Comparison of ENCODE assay signal across 19 cellular contexts in genomic region chr21:44295163-44295601, GRCh38. TPM values are rescaled to one million over a fixed set of nuclear protein-coding genes. Genes with fewer than 3 reads are reported as not detected.
DNase-seq lines count a peak whose midpoint lies in the region; ATAC-seq and TF ChIP-seq lines count a peak whose summit lies in the region.
"Had no signal": no experiment of that assay in that cellular context is flagged by ENCODE, and none has a peak within 500 bp of the region (broad histone marks: within the 10 kb centered on the region; RNA-seq: fewer than 3 reads in every experiment).

No MANE protein-coding gene starts in this region.

- H3K36me3 ChIP-seq in mammary epithelial cell (ENCODE audit: insufficient read depth, low read length) (no peaks in the 10 kb centered on the region), endodermal cell (ENCODE audit: control insufficient read depth, insufficient read depth, low read length) (no peaks in the 10 kb centered on the region), WERI-Rb-1 (no peaks in the 10 kb centered on the region)
- H3K36me3 ChIP-seq: adrenal gland, uterus had no signal

- H3K4me2 ChIP-seq in mammary epithelial cell (ENCODE audit: insufficient read depth, low read depth, low read length): no peak overlapping the region

- H3K27me3 Mint-ChIP-seq in MCF 10A (ENCODE audit: insufficient read depth, unreplicated experiment): no peaks in the 10 kb centered on the region
- H3K27me3 Mint-ChIP-seq in endodermal cell (ENCODE audit: insufficient read depth): peaks cover 2% of the 10 kb centered on the region
- H3K27me3 Mint-ChIP-seq: stimulated activated naive CD8-positive, alpha-beta T cell treated with anti-CD3 and anti-CD28 coated beads, Interleukin-15, amount 100 ng/mL, for 72 hours had no signal

- no peak overlapping the region for H3K4me3 Mint-ChIP-seq in MCF 10A (ENCODE audit: unreplicated experiment)
- H3K4me3 Mint-ChIP-seq in endodermal cell: no peak overlapping the region
- no peak overlapping the region for H3K4me3 Mint-ChIP-seq in stimulated activated effector memory CD8-positive, alpha-beta T cell treated with anti-CD3 and anti-CD28 coated beads, Interleukin-12 subunit alpha, Interleukin-12 subunit beta, amount 100 ng/mL, for 72 hours
- H3K4me3 Mint-ChIP-seq: central memory CD8-positive, alpha-beta T cell; immature natural killer cell; mesothelial cell of epicardium; stimulated activated naive CD8-positive, alpha-beta T cell treated with anti-CD3 and anti-CD28 coated beads, Interleukin-15, amount 100 ng/mL, for 72 hours had no signal

- H3K36me3 Mint-ChIP-seq in MCF 10A (ENCODE audit: insufficient read depth, unreplicated experiment) (no peaks in the 10 kb centered on the region), endodermal cell (ENCODE audit: low read depth) (no peaks in the 10 kb centered on the region)
- peaks cover 6% of the 10 kb centered on the region for H3K36me3 Mint-ChIP-seq in stimulated activated effector memory CD8-positive, alpha-beta T cell treated with anti-CD3 and anti-CD28 coated beads, Interleukin-12 subunit alpha, Interleukin-12 subunit beta, amount 100 ng/mL, for 72 hours
- H3K36me3 Mint-ChIP-seq: immature natural killer cell, mesothelial cell of epicardium had no signal

- H3K27ac Mint-ChIP-seq in MCF 10A (ENCODE audit: low read depth, unreplicated experiment) (no peak overlapping the region), endodermal cell (peak overlapping the region; percentile 30)
- H3K27ac Mint-ChIP-seq in stimulated activated effector memory CD8-positive, alpha-beta T cell treated with anti-CD3 and anti-CD28 coated beads, Interleukin-12 subunit alpha, Interleukin-12 subunit beta, amount 100 ng/mL, for 72 hours: peak overlapping the region; percentile 23
- H3K27ac Mint-ChIP-seq: immature natural killer cell; mesothelial cell of epicardium; stimulated activated naive CD8-positive, alpha-beta T cell treated with anti-CD3 and anti-CD28 coated beads, Interleukin-15, amount 100 ng/mL, for 72 hours had no signal

- H3K27ac ChIP-seq in mammary epithelial cell (ENCODE audit: insufficient read depth, low read depth, low read length): no peak overlapping the region
- H3K27ac ChIP-seq in endodermal cell (ENCODE audit: low read depth, low read length): no peak overlapping the region
- no peak overlapping the region for H3K27ac ChIP-seq in WERI-Rb-1
- H3K27ac ChIP-seq: adrenal gland, uterus had no signal

- H3K4me3 ChIP-seq in mammary epithelial cell (replicated peaks in 1 of 3; ENCODE audit: insufficient read depth in 1 of 3, low read depth in 2 of 3, low read length in 3 of 3) (no peak overlapping the region), endodermal cell (ENCODE audit: low read length) (no peak overlapping the region), WERI-Rb-1 (ENCODE audit: low read depth, low read length) (no peak overlapping the region)
- H3K4me3 ChIP-seq: adrenal gland, uterus had no signal

- POLR2A ChIA-PET in MCF 10A (lab: Yijun Ruan, JAX): no interaction called here

- ATAC-seq in stimulated activated effector memory CD8-positive, alpha-beta T cell treated with anti-CD3 and anti-CD28 coated beads, Interleukin-12 subunit alpha, Interleukin-12 subunit beta, amount 100 ng/mL, for 72 hours: no peak
- no peak for ATAC-seq in HG03432 (IDR thresholded peaks at IDR 0.05; ENCODE audit: unreplicated experiment)
- ATAC-seq: Panc1; stimulated activated naive CD8-positive, alpha-beta T cell treated with anti-CD3 and anti-CD28 coated beads, Interleukin-15, amount 100 ng/mL, for 72 hours had no signal

- H4K20me1 ChIP-seq in mammary epithelial cell (ENCODE audit: insufficient read depth, low read length): no peaks in the 10 kb centered on the region

- H3K4me1 Mint-ChIP-seq in MCF 10A (ENCODE audit: insufficient read depth, unreplicated experiment): no peaks in the 10 kb centered on the region
- H3K4me1 Mint-ChIP-seq in endodermal cell: peaks cover 3% of the 10 kb centered on the region
- peaks cover 27% of the 10 kb centered on the region for H3K4me1 Mint-ChIP-seq in stimulated activated effector memory CD8-positive, alpha-beta T cell treated with anti-CD3 and anti-CD28 coated beads, Interleukin-12 subunit alpha, Interleukin-12 subunit beta, amount 100 ng/mL, for 72 hours

- peaks cover 4% of the 10 kb centered on the region for H3K79me2 ChIP-seq in mammary epithelial cell (ENCODE audit: insufficient read depth, low read length)

- H2AFZ ChIP-seq in mammary epithelial cell (ENCODE audit: low read depth, low read length): no peak overlapping the region

- WGBS in mammary epithelial cell (ENCODE audit: low coverage, missing lambda C conversion rate): 70% methylated on average over 6 of the region's 15 CpGs
- WGBS in endodermal cell (ENCODE audit: insufficient coverage in 1 of 2, insufficient read length in 1 of 2), 2 experiments: 92 to 96% methylated on average over 13 to 15 of the region's 15 CpGs

- H3K9ac ChIP-seq in mammary epithelial cell (ENCODE audit: insufficient read depth, low read length) (no peak overlapping the region), endodermal cell (ENCODE audit: extremely low read depth, low read length, poor library complexity, severe bottlenecking) (no peak overlapping the region)

- CTCF ChIA-PET in MCF 10A (lab: Yijun Ruan, JAX): no interaction called here
- CTCF ChIA-PET in mammary epithelial cell (lab: Charles Lee; ENCODE audit: low non-redundant PET): no interaction called here

- H3K9me3 Mint-ChIP-seq in MCF 10A (ENCODE audit: unreplicated experiment): no peaks in the 10 kb centered on the region
- H3K9me3 Mint-ChIP-seq in endodermal cell: no peaks in the 10 kb centered on the region
- H3K9me3 Mint-ChIP-seq in stimulated activated effector memory CD8-positive, alpha-beta T cell treated with anti-CD3 and anti-CD28 coated beads, Interleukin-12 subunit alpha, Interleukin-12 subunit beta, amount 100 ng/mL, for 72 hours: no peaks in the 10 kb centered on the region
- H3K9me3 Mint-ChIP-seq: central memory CD8-positive, alpha-beta T cell; mesothelial cell of epicardium; stimulated activated naive CD8-positive, alpha-beta T cell treated with anti-CD3 and anti-CD28 coated beads, Interleukin-15, amount 100 ng/mL, for 72 hours had no signal

- in situ Hi-C loops in mammary epithelial cell (cut with MboI; ENCODE audit: low sequenced_read_pairs in 2 of 2): no loop called here

- intact Hi-C loops in MCF 10A (cut with micrococcal nuclease) (no loop called here), mammary epithelial cell (cut with micrococcal nuclease) (no loop called here)

- H3K27me3 ChIP-seq in mammary epithelial cell (ENCODE audit: insufficient read depth, low read length) (no peaks in the 10 kb centered on the region), endodermal cell (ENCODE audit: control insufficient read depth, insufficient read depth, low read length, poor library complexity, severe bottlenecking) (no peaks in the 10 kb centered on the region), WERI-Rb-1 (ENCODE audit: insufficient read depth, low read depth, severe bottlenecking) (no peaks in the 10 kb centered on the region)
- H3K27me3 ChIP-seq: adrenal gland, uterus had no signal

- TF ChIP-seq CTCF in MCF 10A (IDR thresholded peaks at IDR 0.05; ENCODE audit: unreplicated experiment): no peak
- no peak for TF ChIP-seq CTCF in mammary epithelial cell (conservative IDR thresholded peaks at IDR 0.05 in 1 of 2, IDR thresholded peaks at IDR 0.05 in 1 of 2; ENCODE audit: extremely low read depth in 1 of 2, insufficient read depth in 1 of 2, low read depth in 1 of 2, low read length in 2 of 2)
- TF ChIP-seq CTCF in endodermal cell (conservative IDR thresholded peaks at IDR 0.05): no peak
- TF ChIP-seq CTCF in WERI-Rb-1 (IDR thresholded peaks at IDR 0.05; ENCODE audit: low read depth, low read length): no peak

- BruUV-seq in MCF 10A (replicated peaks; lab: Mats Ljungman, UMichigan) (no TSS peak), mammary epithelial cell (replicated peaks; lab: Mats Ljungman, UMichigan) (no TSS peak)

- peak; percentile 8 for DNase-seq in MCF 10A (ENCODE audit: unreplicated experiment)
- no peak for DNase-seq in mammary epithelial cell
- peak; percentile 59 for DNase-seq in NCI-H345 (lab: John Stamatoyannopoulos, UW)
- DNase-seq in endodermal cell: no peak
- no peak for DNase-seq in stimulated activated effector memory CD8-positive, alpha-beta T cell treated with anti-CD3 and anti-CD28 coated beads, Interleukin-12 subunit alpha, Interleukin-12 subunit beta, amount 100 ng/mL, for 72 hours (ENCODE audit: low spot score in 2 of 2)
- DNase-seq in WERI-Rb-1: no peak
- DNase-seq in Kasumi-1 (lab: John Stamatoyannopoulos, UW): no peak
- DNase-seq: AML-193; stimulated activated naive CD8-positive, alpha-beta T cell treated with anti-CD3 and anti-CD28 coated beads, Interleukin-15, amount 100 ng/mL, for 72 hours had no signal

- no peaks in the 10 kb centered on the region for H3K9me3 ChIP-seq in mammary epithelial cell (replicated peaks; ENCODE audit: insufficient read depth, low read length)
- H3K9me3 ChIP-seq in endodermal cell (ENCODE audit: control insufficient read depth, low read length): no peaks in the 10 kb centered on the region
- H3K9me3 ChIP-seq in WERI-Rb-1 (ENCODE audit: severe bottlenecking): no peaks in the 10 kb centered on the region
- H3K9me3 ChIP-seq: adrenal gland, uterus had no signal

- H3K4me1 ChIP-seq in mammary epithelial cell (ENCODE audit: insufficient read depth, low read length) (peaks cover 7% of the 10 kb centered on the region), endodermal cell (ENCODE audit: control insufficient read depth, insufficient read depth, low read length) (no peaks in the 10 kb centered on the region)

- dilution Hi-C loops in mammary epithelial cell (cut with HindIII; ENCODE audit: low sequenced_read_pairs): no loop called here

RNA-seq across cellular contexts. Expression of gene PFKL, which starts 4.7 kb away (rescaled TPM):
- total RNA-seq in MCF 10A (2022): 68.0 and 90.2 TPM in 2 replicates
- total RNA-seq in mammary epithelial cell: 100 to 1,000 TPM; 113 to 142 TPM
- 126 TPM for polyA plus RNA-seq in mammary epithelial cell
- 76.0 TPM for polyA minus RNA-seq in mammary epithelial cell
- 100 to 1,000 TPM; 195 to 198 TPM for total RNA-seq in endodermal cell
- 97.2 TPM for polyA plus RNA-seq in endodermal cell (2013, experiment 1 of 2)
- polyA plus RNA-seq in endodermal cell (2013, experiment 2 of 2): 95.3 TPM

RNA-seq across cellular contexts. Expression of gene AIRE, which starts 9.5 kb away (rescaled TPM):
- not detected in 2 replicates for total RNA-seq in MCF 10A (2022)
- total RNA-seq in mammary epithelial cell: not detected
- not detected for polyA plus RNA-seq in mammary epithelial cell
- polyA minus RNA-seq in mammary epithelial cell: not detected
- 1 to 10 TPM; 1.2 to 2.7 TPM for total RNA-seq in endodermal cell
- polyA plus RNA-seq in endodermal cell (2013, experiment 1 of 2): 0.57 TPM
- 0.46 TPM for polyA plus RNA-seq in endodermal cell (2013, experiment 2 of 2)
- total RNA-seq: NCI-H460 had no signal
- polyA plus RNA-seq: immature natural killer cell had no signal

RNA-seq across cellular contexts. Expression of gene DNMT3L, which starts 33.5 kb away (rescaled TPM):
- total RNA-seq in MCF 10A (2022) (not detected in 2 replicates), mammary epithelial cell (not detected), endodermal cell (1 to 10 TPM in 1 of 2 donors, not detected in 1; 1.3 TPM)
- not detected for polyA plus RNA-seq in mammary epithelial cell
- not detected for polyA minus RNA-seq in mammary epithelial cell
- 0.53 TPM for polyA plus RNA-seq in endodermal cell (2013, experiment 1 of 2)
- not detected for polyA plus RNA-seq in endodermal cell (2013, experiment 2 of 2)
- total RNA-seq: adrenal gland, frontal cortex, mesothelial cell of epicardium, NCI-H460, omental fat pad, uterus had no signal
- polyA plus RNA-seq: adrenal gland, immature natural killer cell had no signal

RNA-seq across cellular contexts. Expression of gene CFAP410, which starts 44.0 kb away (rescaled TPM):
- total RNA-seq in MCF 10A (2022) (10.1 and 13.3 TPM in 2 replicates), mammary epithelial cell (1 to 10 TPM; 8.3 to 9.6 TPM), endodermal cell (10 to 100 TPM; 33.1 to 35.7 TPM)
- polyA plus RNA-seq in mammary epithelial cell: 3.4 TPM
- not detected for polyA minus RNA-seq in mammary epithelial cell
- polyA plus RNA-seq in endodermal cell (2013, experiment 1 of 2): 18.8 TPM
- polyA plus RNA-seq in endodermal cell (2013, experiment 2 of 2): 17.7 TPM

RNA-seq across cellular contexts. Expression of gene ICOSLG, which starts 54.4 kb away (rescaled TPM):
- total RNA-seq in MCF 10A (2022) (1.2 and 1.5 TPM in 2 replicates), mammary epithelial cell (1 to 10 TPM; 1.3 to 5.4 TPM), endodermal cell (1 to 10 TPM; 5.3 to 5.8 TPM)
- polyA plus RNA-seq in mammary epithelial cell: 3.3 TPM
- 2.0 TPM for polyA minus RNA-seq in mammary epithelial cell
- polyA plus RNA-seq in endodermal cell (2013, experiment 1 of 2): 1.9 TPM
- polyA plus RNA-seq in endodermal cell (2013, experiment 2 of 2): 1.1 TPM
- polyA plus RNA-seq: immature natural killer cell had no signal

Comparison
In these comparisons a context has a peak if more than half of its experiments do, and no peak if none do; other contexts are left out.
1. DNase-seq: peak in MCF 10A (single experiment) and NCI-H345 (single experiment); none in mammary epithelial cell (single experiment), endodermal cell (single experiment), stimulated activated effector memory CD8-positive, alpha-beta T cell treated with anti-CD3 and anti-CD28 coated beads, Interleukin-12 subunit alpha, Interleukin-12 subunit beta, amount 100 ng/mL, for 72 hours (0 of 2), WERI-Rb-1 (single experiment) and Kasumi-1 (0 of 2).